In genomic region chr3:33440328-33440577, GRCh38 we compare ENCODE assay signal across 8 cellular contexts. TPM values are rescaled to one million over a fixed set of nuclear protein-coding genes. Genes with fewer than 3 reads are reported as not detected.
DNase-seq lines count a peak whose midpoint lies in the region; ATAC-seq, FAIRE-seq and TF ChIP-seq lines count a peak whose summit lies in the region.

A gene with protein sequence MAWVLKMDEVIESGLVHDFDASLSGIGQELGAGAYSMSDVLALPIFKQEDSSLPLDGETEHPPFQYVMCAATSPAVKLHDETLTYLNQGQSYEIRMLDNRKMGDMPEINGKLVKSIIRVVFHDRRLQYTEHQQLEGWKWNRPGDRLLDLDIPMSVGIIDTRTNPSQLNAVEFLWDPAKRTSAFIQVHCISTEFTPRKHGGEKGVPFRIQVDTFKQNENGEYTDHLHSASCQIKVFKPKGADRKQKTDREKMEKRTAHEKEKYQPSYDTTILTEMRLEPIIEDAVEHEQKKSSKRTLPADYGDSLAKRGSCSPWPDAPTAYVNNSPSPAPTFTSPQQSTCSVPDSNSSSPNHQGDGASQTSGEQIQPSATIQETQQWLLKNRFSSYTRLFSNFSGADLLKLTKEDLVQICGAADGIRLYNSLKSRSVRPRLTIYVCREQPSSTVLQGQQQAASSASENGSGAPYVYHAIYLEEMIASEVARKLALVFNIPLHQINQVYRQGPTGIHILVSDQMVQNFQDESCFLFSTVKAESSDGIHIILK (minus strand): TSS chr3:33440405. CDS start chr3:33439848, 557 bp downstream.

- CTCF ChIA-PET in activated CD4-positive, alpha-beta T cell treated with anti-CD3 and anti-CD28 coated beads for 36 hours (lab: Charles Lee) = interaction anchor here (0.7 to 1.9 kb wide), 4 partner anchors 12 to 309 kb away, joined by 3 to 12 read pairs (median 6); no protein-coding TSS in a partner anchor

- peak; percentile 99 for DNase-seq in activated CD4-positive, alpha-beta T cell treated with anti-CD3 and anti-CD28 coated beads for 36 hours
- no peak for DNase-seq in activated CD4-positive, alpha-beta T cell treated with anti-CD3 and anti-CD28 coated beads for 1 hour
- peak; percentile 93 to 99 (median 97) for DNase-seq in activated CD8-positive, alpha-beta memory T cell treated with anti-CD3 and anti-CD28 coated beads for 48 hours (ENCODE audit: low read depth in 2 of 3, low spot score in 2 of 3)
- DNase-seq in foreskin keratinocyte = no peak
- peak in 3 of 6 donors; percentile 98 to 100 (median 99) for DNase-seq in pancreas
- DNase-seq in NCI-H1417 (lab: John Stamatoyannopoulos, UW) = no peak
- no peak for DNase-seq in head of caudate nucleus

- 1 to 2% methylated on average over 30 to 36 of the region's 36 CpGs for WGBS in pancreas, 2 donors

- H3K27ac ChIP-seq in foreskin keratinocyte (peak within 1 kb of the TSS; percentile 90), pancreas (peak within 1 kb of the TSS; percentile 86 to 98 (median 98))

- intact Hi-C loops in activated CD4-positive, alpha-beta T cell treated with anti-CD3 and anti-CD28 coated beads for 36 hours (cut with DNase I, micrococcal nuclease) = loop anchor here (1.0 to 10.0 kb wide), 10 partner anchors 278 to 1335 kb away; partner anchors contain the start of genes PDCD6IP (in 2 of the 2), CLASP2 (in 1 of the 2), CNOT10 (in 1 of the 2) and CRTAP (in 1 of the 2)
- intact Hi-C loops in pancreas (cut with DNase I) (no loop called here), head of caudate nucleus (cut with DNase I) (loop anchor here (5.0 kb wide), 3 partner anchors 217 to 357 kb away; partner anchors contain the start of genes CLASP2 and PDCD6IP)

- no peaks in the 10 kb centered on the region for H3K9me3 Mint-ChIP-seq in activated CD4-positive, alpha-beta T cell treated with anti-CD3 and anti-CD28 coated beads for 36 hours (ENCODE audit: low read depth)

- H3K27me3 ChIP-seq in foreskin keratinocyte (no peaks in the 10 kb centered on the region), pancreas (no peaks in the 10 kb centered on the region)

- H3K9me3 ChIP-seq in pancreas = no peaks in the 10 kb centered on the region

- peaks cover 10% of the 10 kb centered on the region for H3K36me3 Mint-ChIP-seq in activated CD4-positive, alpha-beta T cell treated with anti-CD3 and anti-CD28 coated beads for 36 hours (ENCODE audit: low read depth)

- H3K4me3 ChIP-seq in pancreas = peak within 1 kb of the TSS; percentile 81 to 91 (median 84)

- H3K27me3 Mint-ChIP-seq in activated CD4-positive, alpha-beta T cell treated with anti-CD3 and anti-CD28 coated beads for 36 hours = no peaks in the 10 kb centered on the region

- no peaks in the 10 kb centered on the region for H3K36me3 ChIP-seq in pancreas

- no peak for ATAC-seq in activated CD4-positive, alpha-beta T cell treated with anti-CD3 and anti-CD28 coated beads for 36 hours
- ATAC-seq in foreskin keratinocyte = peak; percentile 90
- ATAC-seq in pancreas = peak in 2 of 4 donors; percentile 84
- no peak for ATAC-seq in GM21576 (IDR thresholded peaks at IDR 0.05; ENCODE audit: unreplicated experiment)

- POLR2A ChIA-PET in activated CD4-positive, alpha-beta T cell treated with anti-CD3 and anti-CD28 coated beads for 36 hours (lab: Charles Lee) = interaction anchor here (0.6 to 1.1 kb wide), 4 partner anchors 12 to 499 kb away, joined by 3 to 8 read pairs (median 4); partner anchors contain the start of gene PDCD6IP

- H3K27ac Mint-ChIP-seq in activated CD4-positive, alpha-beta T cell treated with anti-CD3 and anti-CD28 coated beads for 36 hours = peak within 1 kb of the TSS; percentile 100

- H3K4me1 ChIP-seq in foreskin keratinocyte = peaks cover 25% of the 10 kb centered on the region
- H3K4me1 ChIP-seq in pancreas = peaks cover 26 to 34% (median 30%) of the 10 kb centered on the region in 3 donors

- no peak for TF ChIP-seq CTCF in foreskin keratinocyte (conservative IDR thresholded peaks at IDR 0.05)
- TF ChIP-seq CTCF in pancreas (IDR thresholded peaks at IDR 0.05) = no peak

- FAIRE-seq in pancreas (lab: Jason Lieb, UNC) = no peak

- H3K4me1 Mint-ChIP-seq in activated CD4-positive, alpha-beta T cell treated with anti-CD3 and anti-CD28 coated beads for 36 hours = peaks cover 38% of the 10 kb centered on the region

- H3K4me3 Mint-ChIP-seq in activated CD4-positive, alpha-beta T cell treated with anti-CD3 and anti-CD28 coated beads for 36 hours = peak within 1 kb of the TSS; percentile 95

RNA-seq across cellular contexts. Expression of the gene that starts here (rescaled TPM):
- total RNA-seq in activated CD4-positive, alpha-beta T cell treated with anti-CD3 and anti-CD28 coated beads for 36 hours = 10 to 100 TPM; 54.8 to 66.0 TPM
- total RNA-seq in foreskin keratinocyte (63.6 and 64.8 TPM in 2 replicates), pancreas (10 to 100 TPM; 16.1 to 42.9 (median 21.7) TPM)
- polyA plus RNA-seq in foreskin keratinocyte (26.4 and 33.3 TPM in 2 replicates), pancreas (10 to 100 TPM; 16.5 to 27.8 TPM)

Comparison
In these comparisons a context has a peak if more than half of its experiments do, and no peak if none do; other contexts are left out.
1. DNase-seq: peak in activated CD4-positive, alpha-beta T cell treated with anti-CD3 and anti-CD28 coated beads for 36 hours (single experiment) and activated CD8-positive, alpha-beta memory T cell treated with anti-CD3 and anti-CD28 coated beads for 48 hours (3 of 3); none in activated CD4-positive, alpha-beta T cell treated with anti-CD3 and anti-CD28 coated beads for 1 hour (single experiment), foreskin keratinocyte (0 of 2), NCI-H1417 (0 of 3) and head of caudate nucleus (0 of 42).
2. intact Hi-C loops: an anchor here in activated CD4-positive, alpha-beta T cell treated with anti-CD3 and anti-CD28 coated beads for 36 hours (1.0 to 10.0 kb wide) and head of caudate nucleus (5.0 kb wide); none called in pancreas.